ENCODE assay signal across 23 cellular contexts in genomic region chr3:127706312-127706711, GRCh38. TPM values are rescaled to one million over a fixed set of nuclear protein-coding genes. Genes with fewer than 3 reads are reported as not detected.
DNase-seq lines count a peak whose midpoint lies in the region; ATAC-seq and TF ChIP-seq lines count a peak whose summit lies in the region.
"Had no signal": no experiment of that assay in that cellular context is flagged by ENCODE, and none has a peak within 500 bp of the region (broad histone marks: within the 10 kb centered on the region; RNA-seq: fewer than 3 reads in every experiment).

No MANE protein-coding gene starts in this region.

- peaks cover 13% of the 10 kb centered on the region for H3K9me3 Mint-ChIP-seq in glutamatergic neuron (ENCODE audit: unreplicated experiment)
- H3K9me3 Mint-ChIP-seq: activated T-helper 17 cell treated with anti-CD3 and anti-CD28 coated beads, Interleukin-2, amount 50 U/mL, for 72 hours; T-helper 2 cell treated with Interferon-gamma antibody and Interleukin-4, amounts not matched to agents 5 μg/mL and 100 μg/mL, for 36 hours had no signal

- no peaks in the 10 kb centered on the region for H3K9me3 ChIP-seq in muscle layer of colon (ENCODE audit: low read length)
- no peaks in the 10 kb centered on the region for H3K9me3 ChIP-seq in tibial artery
- no peaks in the 10 kb centered on the region for H3K9me3 ChIP-seq in SJCRH30 (replicated peaks)
- H3K9me3 ChIP-seq: left lung had no signal

- peak overlapping the region; percentile 55 for H3K4me3 Mint-ChIP-seq in glutamatergic neuron (ENCODE audit: unreplicated experiment)
- H3K4me3 Mint-ChIP-seq: activated T-helper 17 cell treated with anti-CD3 and anti-CD28 coated beads, Interleukin-2, amount 50 U/mL, for 72 hours; H9; T-helper 2 cell treated with Interferon-gamma antibody and Interleukin-4, amounts not matched to agents 5 μg/mL and 100 μg/mL, for 36 hours had no signal

- H3K27me3 ChIP-seq in muscle layer of colon (ENCODE audit: control insufficient read depth in 1 of 2, insufficient read depth in 2 of 2, low read length in 2 of 2) (no peaks in the 10 kb centered on the region), tibial artery (no peaks in the 10 kb centered on the region), SJCRH30 (no peaks in the 10 kb centered on the region)
- H3K27me3 ChIP-seq: left lung, SJSA1 had no signal

- intact Hi-C loops in tibial artery (cut with DNase I; ENCODE audit: low total_unique reads) = loop anchor here (5.0 kb wide), 1 partner anchor 41 kb away; no protein-coding TSS in a partner anchor

- peaks cover 46% of the 10 kb centered on the region for H3K4me1 ChIP-seq in muscle layer of colon (ENCODE audit: insufficient read depth, low read length)
- peaks cover 4 to 82% (median 53%) of the 10 kb centered on the region in 4 donors for H3K4me1 ChIP-seq in tibial artery
- H3K4me1 ChIP-seq in SJCRH30 = no peaks in the 10 kb centered on the region
- H3K4me1 ChIP-seq: SJSA1 had no signal

- no peak overlapping the region for H3K9ac ChIP-seq in muscle layer of colon (ENCODE audit: low read length)
- H3K9ac ChIP-seq: KMS-11 had no signal

- ATAC-seq in HG03135 (IDR thresholded peaks at IDR 0.05; ENCODE audit: unreplicated experiment) = no peak
- ATAC-seq: activated CD4-positive, CD25-positive, alpha-beta regulatory T cell treated with anti-CD3 and anti-CD28 coated beads, Interleukin-2, amount 50 U/mL, for 24 hours; activated T-helper 17 cell treated with anti-CD3 and anti-CD28 coated beads, Interleukin-2, amount 50 U/mL, for 72 hours; left lung had no signal

- peaks cover 34% of the 10 kb centered on the region for H3K4me1 Mint-ChIP-seq in glutamatergic neuron (ENCODE audit: low read depth, unreplicated experiment)
- H3K4me1 Mint-ChIP-seq: activated T-helper 17 cell treated with anti-CD3 and anti-CD28 coated beads, Interleukin-2, amount 50 U/mL, for 72 hours had no signal

- peaks cover 9% of the 10 kb centered on the region for H3K27me3 Mint-ChIP-seq in glutamatergic neuron (ENCODE audit: unreplicated experiment)
- H3K27me3 Mint-ChIP-seq: activated T-helper 17 cell treated with anti-CD3 and anti-CD28 coated beads, Interleukin-2, amount 50 U/mL, for 72 hours had no signal

- H3K4me3 ChIP-seq in muscle layer of colon (ENCODE audit: low read depth in 1 of 2, low read length in 2 of 2) (no peak overlapping the region), tibial artery (no peak overlapping the region), SJCRH30 (no peak overlapping the region)
- H3K4me3 ChIP-seq: left lung, SJSA1 had no signal

- peaks cover 6% of the 10 kb centered on the region for H3K36me3 ChIP-seq in muscle layer of colon (ENCODE audit: insufficient read depth, low read length)
- H3K36me3 ChIP-seq in tibial artery = no peaks in the 10 kb centered on the region
- peaks cover 10% of the 10 kb centered on the region; the same call in 1 of the 2 replicates for H3K36me3 ChIP-seq in SJCRH30

- DNase-seq in NCI-H1694 treated with DMSO at 0.1 percent for 48 hours (lab: John Stamatoyannopoulos, UW) (peak; percentile 13), NCI-H1694 (lab: John Stamatoyannopoulos, UW) (no peak), glutamatergic neuron (peak; percentile 16), tibial artery (peak; percentile 60 to 92), dedifferentiated amniotic fluid mesenchymal stem cell (ENCODE audit: extremely low spot score) (no peak), SJCRH30 (no peak)
- DNase-seq: cerebellar nuclear complex; COR-L47; EL; NCI-H1092; NCI-H748 treated with DMSO at 0.1 percent for 48 hours; small intestine; stimulated activated CD4-positive, alpha-beta T cell treated with anti-CD3 and anti-CD28 coated beads, Interleukin-4, amount 100 ng/mL, for 4 hours had no signal

- peaks cover 22% of the 10 kb centered on the region for H3K36me3 Mint-ChIP-seq in glutamatergic neuron (ENCODE audit: unreplicated experiment)

- TF ChIP-seq CTCF in glutamatergic neuron (IDR thresholded peaks at IDR 0.05; ENCODE audit: partially characterized antibody, unreplicated experiment) (no peak), tibial artery (IDR thresholded peaks at IDR 0.05) (no peak)

- H3K27ac ChIP-seq in muscle layer of colon (ENCODE audit: low read depth, low read length) = peak overlapping the region; percentile 27
- H3K27ac ChIP-seq in tibial artery = peak overlapping the region; percentile 81 to 82
- no peak overlapping the region for H3K27ac ChIP-seq in SJCRH30
- H3K27ac ChIP-seq: 22Rv1, KMS-11, left lung, SJSA1 had no signal

- peak overlapping the region; percentile 93 for H3K27ac Mint-ChIP-seq in glutamatergic neuron (ENCODE audit: unreplicated experiment)
- H3K27ac Mint-ChIP-seq: activated T-helper 17 cell treated with anti-CD3 and anti-CD28 coated beads, Interleukin-2, amount 50 U/mL, for 72 hours; H9; T-helper 2 cell treated with Interferon-gamma antibody and Interleukin-4, amounts not matched to agents 5 μg/mL and 100 μg/mL, for 36 hours had no signal

RNA-seq across cellular contexts. Expression of gene ABTB1, which starts 33.6 kb away (rescaled TPM):
- total RNA-seq in glutamatergic neuron (ENCODE audit: unreplicated experiment) = 35.0 TPM
- 5.4 and 6.1 TPM in 2 replicates for total RNA-seq in SJCRH30 (2014; rRNA removed; shearing (Covaris generic))

Comparison
In these comparisons a context has a peak if more than half of its experiments do, and no peak if none do; other contexts are left out.
1. DNase-seq: peak in NCI-H1694 treated with DMSO at 0.1 percent for 48 hours (single experiment), glutamatergic neuron (single experiment) and tibial artery (2 of 2); none in NCI-H1694 (single experiment), dedifferentiated amniotic fluid mesenchymal stem cell (single experiment) and SJCRH30 (0 of 2).